ENCODE assay signal across 7 cellular contexts in the genomic region with DNA sequence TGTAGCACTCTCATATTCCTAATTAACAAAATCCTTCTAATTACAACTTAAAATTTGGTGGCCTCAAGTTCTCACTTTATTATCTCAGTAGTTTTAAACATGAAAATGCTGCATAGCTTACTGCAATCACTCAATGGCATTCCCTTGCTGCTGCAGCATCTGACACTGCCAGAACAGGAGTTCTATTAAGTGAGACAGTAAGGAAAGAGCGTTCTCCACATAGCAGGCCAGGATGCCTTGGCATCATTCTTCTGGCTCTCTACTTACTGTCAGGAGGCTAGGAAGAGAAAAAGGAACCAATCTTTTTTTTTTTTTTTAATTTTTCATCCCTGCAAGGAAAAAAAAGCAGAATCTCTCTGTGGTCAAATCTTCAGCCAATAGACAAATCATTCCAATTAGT. TPM values are rescaled to one million over a fixed set of nuclear protein-coding genes. Genes with fewer than 3 reads are reported as not detected.
DNase-seq lines count a peak whose midpoint lies in the region; ATAC-seq and TF ChIP-seq lines count a peak whose summit lies in the region.

No MANE protein-coding gene starts in this region.

- H3K36me3 ChIP-seq in GM23248 (ENCODE audit: low read depth) = peaks cover 27% of the 10 kb centered on the region
- H3K36me3 ChIP-seq in RWPE2 (ENCODE audit: low read depth) = peaks cover 76% of the 10 kb centered on the region
- H3K36me3 ChIP-seq in skeletal muscle satellite cell (ENCODE audit: insufficient read depth, low read length) = peaks cover 26% of the 10 kb centered on the region

- H3K9me3 ChIP-seq in GM23248 (ENCODE audit: low read depth) (no peaks in the 10 kb centered on the region), RWPE2 (ENCODE audit: severe bottlenecking) (no peaks in the 10 kb centered on the region), skeletal muscle satellite cell (replicated peaks; ENCODE audit: low read length) (no peaks in the 10 kb centered on the region)

- H3K27me3 ChIP-seq in GM23248 (replicated peaks; ENCODE audit: insufficient read depth) = no peaks in the 10 kb centered on the region
- no peaks in the 10 kb centered on the region for H3K27me3 ChIP-seq in RWPE2 (ENCODE audit: insufficient read depth, poor library complexity, severe bottlenecking)
- H3K27me3 ChIP-seq in skeletal muscle satellite cell (ENCODE audit: control insufficient read depth, insufficient read depth, low read length) = no peaks in the 10 kb centered on the region

- peak overlapping the region; percentile 98 for H3K4me2 ChIP-seq in GM23248 (ENCODE audit: unreplicated experiment)
- H3K4me2 ChIP-seq in skeletal muscle satellite cell (ENCODE audit: low read length) = peak overlapping the region; percentile 87

- H3K9me2 ChIP-seq in GM23248 (ENCODE audit: insufficient read depth) = no peaks in the 10 kb centered on the region

- 21 to 22% methylated on average over 1 of the region's 1 CpG for WGBS in GM23248 (ENCODE audit: low coverage in 1 of 2, low lambda C conversion rate in 2 of 2, missing lambda C conversion rate in 2 of 2), 2 experiments

- DNase-seq in GM23248 = peak; percentile 45
- DNase-seq in RWPE2 (ENCODE audit: low spot score) = no peak
- peak; percentile 26 for DNase-seq in fibroblast of gingiva (ENCODE audit: low read depth)
- DNase-seq in Ammon's horn (ENCODE audit: low spot score) = no peak
- no peak for DNase-seq in stimulated activated CD4-positive, alpha-beta T cell treated with anti-CD3 and anti-CD28 coated beads, Interleukin-4, amount 100 ng/mL, for 4 hours
- no peak for DNase-seq in NCI-H2029 (lab: John Stamatoyannopoulos, UW)

- no peak for TF ChIP-seq CTCF in RWPE2 (IDR thresholded peaks at IDR 0.05; ENCODE audit: poor library complexity, severe bottlenecking)

- H3K4me3 ChIP-seq in GM23248 (peak overlapping the region; percentile 91), RWPE2 (ENCODE audit: severe bottlenecking) (no peak overlapping the region), skeletal muscle satellite cell (ENCODE audit: low read length) (peak overlapping the region; percentile 40)

- H3K79me2 ChIP-seq in GM23248 (ENCODE audit: insufficient read depth) = peaks cover 98% of the 10 kb centered on the region

- H3K4me1 ChIP-seq in GM23248 (ENCODE audit: insufficient read depth) (peaks cover 32% of the 10 kb centered on the region), RWPE2 (ENCODE audit: insufficient read depth, poor library complexity, severe bottlenecking) (peaks cover 23% of the 10 kb centered on the region), skeletal muscle satellite cell (ENCODE audit: control insufficient read depth, insufficient read depth, low read length) (peaks cover 38% of the 10 kb centered on the region)

- H3K9ac ChIP-seq in GM23248 (peak overlapping the region; percentile 99), skeletal muscle satellite cell (ENCODE audit: low read depth, low read length) (peak overlapping the region; percentile 100)

- H3F3A ChIP-seq in GM23248 (ENCODE audit: insufficient read depth) = peaks cover 51% of the 10 kb centered on the region

- in situ Hi-C loops in GM23248 (cut with MboI) = no loop called here

- H3K27ac ChIP-seq in GM23248 = peak overlapping the region; percentile 76
- peak overlapping the region; percentile 84 for H3K27ac ChIP-seq in RWPE2 (ENCODE audit: poor library complexity, severe bottlenecking)

- H4K20me1 ChIP-seq in GM23248 (ENCODE audit: insufficient read depth) = peaks cover 42% of the 10 kb centered on the region

- no peak overlapping the region for H2AFZ ChIP-seq in GM23248

- no peak for ATAC-seq in RWPE2 (ENCODE audit: low read depth)

RNA-seq across cellular contexts. Expression of a gene that starts 3.2 kb away (rescaled TPM):
- 224 and 240 TPM in 2 replicates for total RNA-seq in GM23248 (2014; rRNA removed; shearing (Covaris generic))
- 373 and 386 TPM in 2 replicates for polyA plus RNA-seq in GM23248 (2016; fragmentation: Nextera tagmentation; extraction: Ambion mirVana)
- 232 and 240 TPM in 2 replicates for total RNA-seq in skeletal muscle satellite cell (2012; rRNA removed)

RNA-seq across cellular contexts. Expression of a gene that starts 19.6 kb away (rescaled TPM):
- total RNA-seq in GM23248 (2014; rRNA removed; shearing (Covaris generic)) = 28.3 and 33.8 TPM in 2 replicates
- polyA plus RNA-seq in GM23248 (2016; fragmentation: Nextera tagmentation; extraction: Ambion mirVana) = 51.3 and 51.9 TPM in 2 replicates
- 16.6 and 21.0 TPM in 2 replicates for total RNA-seq in skeletal muscle satellite cell (2012; rRNA removed)

RNA-seq across cellular contexts. Expression of a gene that starts 58.9 kb away (rescaled TPM):
- 19.7 and 21.6 TPM in 2 replicates for total RNA-seq in GM23248 (2014; rRNA removed; shearing (Covaris generic))
- 6.0 and 6.9 TPM in 2 replicates for polyA plus RNA-seq in GM23248 (2016; fragmentation: Nextera tagmentation; extraction: Ambion mirVana)
- 9.2 and 10.4 TPM in 2 replicates for total RNA-seq in skeletal muscle satellite cell (2012; rRNA removed)

Comparison
In these comparisons a context has a peak if more than half of its experiments do, and no peak if none do; other contexts are left out.
1. DNase-seq: peak in GM23248 (single experiment) and fibroblast of gingiva (single experiment); none in RWPE2 (single experiment), Ammon's horn (single experiment), stimulated activated CD4-positive, alpha-beta T cell treated with anti-CD3 and anti-CD28 coated beads, Interleukin-4, amount 100 ng/mL, for 4 hours (0 of 2) and NCI-H2029 (single experiment).